27 cellular contexts compared by ENCODE assay signal in the genomic region with DNA sequence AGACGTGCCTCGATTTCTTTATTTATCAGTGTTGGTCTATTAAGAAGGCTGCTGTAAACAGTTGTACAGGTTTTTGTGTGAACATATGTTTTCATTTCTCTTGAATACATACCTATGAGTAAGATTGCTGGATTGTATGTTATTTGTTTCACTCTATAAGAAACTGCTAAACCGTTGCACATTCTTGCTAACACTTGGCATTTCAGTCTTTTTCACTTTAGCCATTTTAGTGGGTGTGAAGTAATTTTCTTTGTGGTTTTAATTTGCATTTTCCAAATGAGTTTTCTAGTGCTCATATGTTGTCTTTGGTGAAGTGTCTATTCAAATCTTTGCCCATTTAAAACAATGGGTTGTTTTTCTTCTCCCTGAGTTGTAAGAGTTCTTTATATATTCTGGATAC.
DNase-seq lines count a peak whose midpoint lies in the region; ATAC-seq, FAIRE-seq and TF ChIP-seq lines count a peak whose summit lies in the region.
"Had no signal": no experiment of that assay in that cellular context is flagged by ENCODE, and none has a peak within 500 bp of the region (broad histone marks: within the 10 kb centered on the region; RNA-seq: fewer than 3 reads in every experiment).

No MANE protein-coding gene starts in this region.

- H3K4me3 Mint-ChIP-seq in activated T-cell treated with anti-CD3 and anti-CD28 coated beads, Interleukin-2, amount 50 U/mL, for 24 hours: no peak overlapping the region
- H3K4me3 Mint-ChIP-seq in activated T-helper 2 cell treated with anti-CD3 and anti-CD28 coated beads, Interferon-gamma antibody, Interleukin-2, Interleukin-4, amounts not matched to agents 10 μg/mL and 5 μg/mL and 100 μg/mL, durations not matched to agents 14 hours and 24 hours and 36 hours (ENCODE audit: low read depth): no peak overlapping the region
- no peak overlapping the region for H3K4me3 Mint-ChIP-seq in stimulated activated naive B cell treated with anti-CD40 and anti-IgM and Interleukin-4, amounts not matched to agents 10 μg/mL and 1 μg/mL and 100 μg/mL, for 72 hours
- H3K4me3 Mint-ChIP-seq: activated CD4-positive, alpha-beta memory T cell treated with anti-CD3 and anti-CD28 coated beads for 36 hours; activated naive CD4-positive, alpha-beta T cell treated with anti-CD3 and anti-CD28 coated beads for 36 hours; CD4-positive, alpha-beta memory T cell; memory B cell; neural crest cell; T-cell; WTC11 had no signal

- no peaks in the 10 kb centered on the region for H3K27me3 Mint-ChIP-seq in activated T-cell treated with anti-CD3 and anti-CD28 coated beads, Interleukin-2, amount 50 U/mL, for 24 hours
- H3K27me3 Mint-ChIP-seq in activated T-helper 2 cell treated with anti-CD3 and anti-CD28 coated beads, Interferon-gamma antibody, Interleukin-2, Interleukin-4, amounts not matched to agents 10 μg/mL and 5 μg/mL and 100 μg/mL, durations not matched to agents 14 hours and 24 hours and 36 hours (ENCODE audit: low read depth): peaks cover 8% of the 10 kb centered on the region
- H3K27me3 Mint-ChIP-seq in stimulated activated naive B cell treated with anti-CD40 and anti-IgM and Interleukin-4, amounts not matched to agents 10 μg/mL and 1 μg/mL and 100 μg/mL, for 72 hours: no peaks in the 10 kb centered on the region
- H3K27me3 Mint-ChIP-seq: activated CD4-positive, alpha-beta memory T cell treated with anti-CD3 and anti-CD28 coated beads for 36 hours; CD4-positive, alpha-beta memory T cell; memory B cell; T-cell had no signal

- DNase-seq in activated T-cell treated with anti-CD3 and anti-CD28 coated beads, Interleukin-2, amount 50 U/mL, for 24 hours: no peak
- DNase-seq in activated T-cell treated with anti-CD3 and anti-CD28 coated beads, Interleukin-2, amount 50 U/mL, for 48 hours: no peak
- no peak for DNase-seq in GM12891 (ENCODE audit: insufficient read length, low spot score)
- DNase-seq in activated T-helper 2 cell treated with anti-CD3 and anti-CD28 coated beads, Interferon-gamma antibody, Interleukin-2, Interleukin-4, amounts not matched to agents 10 μg/mL and 5 μg/mL and 100 μg/mL, durations not matched to agents 14 hours and 24 hours and 36 hours (ENCODE audit: low spot score): no peak
- DNase-seq in stimulated activated naive B cell treated with anti-CD40 and anti-IgM and Interleukin-4, amounts not matched to agents 10 μg/mL and 1 μg/mL and 100 μg/mL, for 72 hours: no peak
- no peak for DNase-seq in left lobe of liver (ENCODE audit: low spot score)
- no peak for DNase-seq in SHP77 (lab: John Stamatoyannopoulos, UW)
- no peak for DNase-seq in foreskin melanocyte
- DNase-seq: activated CD4-positive, alpha-beta memory T cell treated with anti-CD3 and anti-CD28 coated beads for 36 hours; activated naive CD4-positive, alpha-beta T cell treated with anti-CD3 and anti-CD28 coated beads for 36 hours; aorta; CD4-positive, alpha-beta memory T cell; effector CD4-positive, alpha-beta T cell; hypothalamus; left colon; MM.1S; NCI-H2227 treated with DMSO at 0.1 percent for 48 hours; NCI-H526; pancreas; stimulated activated naive CD4-positive, alpha-beta T cell; T-cell; testis had no signal

- H3K36me3 Mint-ChIP-seq in activated T-cell treated with anti-CD3 and anti-CD28 coated beads, Interleukin-2, amount 50 U/mL, for 24 hours (ENCODE audit: low read depth): peaks cover 14% of the 10 kb centered on the region
- H3K36me3 Mint-ChIP-seq in activated T-helper 2 cell treated with anti-CD3 and anti-CD28 coated beads, Interferon-gamma antibody, Interleukin-2, Interleukin-4, amounts not matched to agents 10 μg/mL and 5 μg/mL and 100 μg/mL, durations not matched to agents 14 hours and 24 hours and 36 hours (ENCODE audit: low read depth): peaks cover 3% of the 10 kb centered on the region
- peaks cover 17% of the 10 kb centered on the region in 2 donors for H3K36me3 Mint-ChIP-seq in stimulated activated naive B cell treated with anti-CD40 and anti-IgM and Interleukin-4, amounts not matched to agents 10 μg/mL and 1 μg/mL and 100 μg/mL, for 72 hours
- H3K36me3 Mint-ChIP-seq: activated CD4-positive, alpha-beta memory T cell treated with anti-CD3 and anti-CD28 coated beads for 36 hours; WTC11 had no signal

- H3K27ac Mint-ChIP-seq in activated T-cell treated with anti-CD3 and anti-CD28 coated beads, Interleukin-2, amount 50 U/mL, for 24 hours: peak overlapping the region; percentile 58
- peak overlapping the region; percentile 74 for H3K27ac Mint-ChIP-seq in activated T-helper 2 cell treated with anti-CD3 and anti-CD28 coated beads, Interferon-gamma antibody, Interleukin-2, Interleukin-4, amounts not matched to agents 10 μg/mL and 5 μg/mL and 100 μg/mL, durations not matched to agents 14 hours and 24 hours and 36 hours
- no peak overlapping the region for H3K27ac Mint-ChIP-seq in stimulated activated naive B cell treated with anti-CD40 and anti-IgM and Interleukin-4, amounts not matched to agents 10 μg/mL and 1 μg/mL and 100 μg/mL, for 72 hours
- H3K27ac Mint-ChIP-seq: activated CD4-positive, alpha-beta memory T cell treated with anti-CD3 and anti-CD28 coated beads for 36 hours; activated naive CD4-positive, alpha-beta T cell treated with anti-CD3 and anti-CD28 coated beads for 36 hours; WTC11 had no signal

- H3K9me3 Mint-ChIP-seq in activated T-cell treated with anti-CD3 and anti-CD28 coated beads, Interleukin-2, amount 50 U/mL, for 24 hours: no peaks in the 10 kb centered on the region
- H3K9me3 Mint-ChIP-seq in activated T-helper 2 cell treated with anti-CD3 and anti-CD28 coated beads, Interferon-gamma antibody, Interleukin-2, Interleukin-4, amounts not matched to agents 10 μg/mL and 5 μg/mL and 100 μg/mL, durations not matched to agents 14 hours and 24 hours and 36 hours: no peaks in the 10 kb centered on the region
- H3K9me3 Mint-ChIP-seq in stimulated activated naive B cell treated with anti-CD40 and anti-IgM and Interleukin-4, amounts not matched to agents 10 μg/mL and 1 μg/mL and 100 μg/mL, for 72 hours: peaks cover 0 to 3% of the 10 kb centered on the region in 2 donors
- H3K9me3 Mint-ChIP-seq: activated CD4-positive, alpha-beta memory T cell treated with anti-CD3 and anti-CD28 coated beads for 36 hours; activated naive CD4-positive, alpha-beta T cell treated with anti-CD3 and anti-CD28 coated beads for 36 hours; CD4-positive, alpha-beta memory T cell; memory B cell; neural crest cell; T-cell; WTC11 had no signal

- H3K4me1 Mint-ChIP-seq in activated T-cell treated with anti-CD3 and anti-CD28 coated beads, Interleukin-2, amount 50 U/mL, for 24 hours (ENCODE audit: low read depth): peaks cover 49% of the 10 kb centered on the region
- peaks cover 47% of the 10 kb centered on the region for H3K4me1 Mint-ChIP-seq in activated T-helper 2 cell treated with anti-CD3 and anti-CD28 coated beads, Interferon-gamma antibody, Interleukin-2, Interleukin-4, amounts not matched to agents 10 μg/mL and 5 μg/mL and 100 μg/mL, durations not matched to agents 14 hours and 24 hours and 36 hours (ENCODE audit: low read depth)
- peaks cover 34 to 50% of the 10 kb centered on the region in 2 donors for H3K4me1 Mint-ChIP-seq in stimulated activated naive B cell treated with anti-CD40 and anti-IgM and Interleukin-4, amounts not matched to agents 10 μg/mL and 1 μg/mL and 100 μg/mL, for 72 hours

- TF ChIP-seq POLR2A in GM12891 (IDR thresholded peaks at IDR 0.05; ENCODE audit: low read depth, low read length): no peak

- FAIRE-seq in GM12891 (lab: Jason Lieb, UNC): peak; percentile 16
- FAIRE-seq: HepG2 had no signal

- intact Hi-C loops in activated T-helper 2 cell treated with anti-CD3 and anti-CD28 coated beads, Interferon-gamma antibody, Interleukin-2, Interleukin-4, amounts not matched to agents 10 μg/mL and 5 μg/mL and 100 μg/mL, durations not matched to agents 14 hours and 24 hours and 36 hours (cut with micrococcal nuclease): loop anchor here (1.0 to 5.0 kb wide), 4 partner anchors 11 to 220 kb away; partner anchors contain the start of gene SMAD7

- peak; percentile 7 to 41 for ATAC-seq in stimulated activated naive B cell treated with anti-CD40 and anti-IgM and Interleukin-4, amounts not matched to agents 10 μg/mL and 1 μg/mL and 100 μg/mL, for 72 hours (replicated peaks)
- ATAC-seq in left lobe of liver: no peak
- ATAC-seq: HCT116, HepG2, left colon, pancreas, T-cell, WTC11 had no signal

TF ChIP-seq in GM12891, 5 proteins besides CTCF, POLR2A, EP300 and RAD21:
- TF ChIP-seq TAF1 (IDR thresholded peaks at IDR 0.05; ENCODE audit: low read depth, low read length) (no peak), SPI1 (IDR thresholded peaks at IDR 0.05; ENCODE audit: low read depth, low read length) (no peak), POLR2AphosphoS5 (IDR thresholded peaks at IDR 0.05; ENCODE audit: low read depth, low read length) (no peak), POU2F2 (IDR thresholded peaks at IDR 0.05; ENCODE audit: low read depth, low read length) (no peak), PAX5 (IDR thresholded peaks at IDR 0.05; ENCODE audit: insufficient read depth, low read length, severe bottlenecking) (no peak)
TF ChIP-seq in GM12891: peak in this region for 0.
